In genomic region chr1:172533511-172534116, GRCh38 we compare ENCODE assay signal across 1 cellular context.
TF ChIP-seq lines count a peak whose summit lies in the region.

No MANE protein-coding gene starts in this region.

TF ChIP-seq in HEK293, 187 proteins besides CTCF, POLR2A, EP300 and RAD21 (continued from another document):
- TF ChIP-seq PRDM10 (tag by site-specific recombination; IDR thresholded peaks at IDR 0.05) (peak; percentile 42; the same call in 1 of the 2 replicates), ZNF560 (tag by site-specific recombination; IDR thresholded peaks at IDR 0.05; ENCODE audit: borderline replicate concordance) (no peak), KLF9 (tag by site-specific recombination; IDR thresholded peaks at IDR 0.05; ENCODE audit: low read depth) (peak; percentile 41; the same call in 1 of the 2 replicates), ZNF776 (tag by site-specific recombination; IDR thresholded peaks at IDR 0.05; ENCODE audit: borderline replicate concordance) (no peak), ZNF211 (tag by site-specific recombination; IDR thresholded peaks at IDR 0.05; ENCODE audit: low read depth) (no peak), AEBP2 (tag by site-specific recombination; IDR thresholded peaks at IDR 0.05; ENCODE audit: borderline replicate concordance) (no peak), ZNF23 (tag by site-specific recombination; IDR thresholded peaks at IDR 0.05; ENCODE audit: borderline replicate concordance) (no peak), HOXC10 (CRISPR knock-in tag; IDR thresholded peaks at IDR 0.05) (no peak), PRDM2 (tag by site-specific recombination; IDR thresholded peaks at IDR 0.05; ENCODE audit: borderline replicate concordance) (no peak), WT1 (tag by site-specific recombination; IDR thresholded peaks at IDR 0.05) (peak; percentile 69), ZNF654 (tag by site-specific recombination; IDR thresholded peaks at IDR 0.05; ENCODE audit: low read depth) (no peak), ZNF362 (tag by site-specific recombination; IDR thresholded peaks at IDR 0.05) (no peak), ZNF398 (tag by site-specific recombination; IDR thresholded peaks at IDR 0.05) (no peak), ZNF133 (tag by site-specific recombination; IDR thresholded peaks at IDR 0.05) (peak; percentile 98), ZNF391 (tag by site-specific recombination; IDR thresholded peaks at IDR 0.05; ENCODE audit: borderline replicate concordance, low read depth) (no peak), PRDM1 (tag by site-specific recombination; IDR thresholded peaks at IDR 0.05) (peak; percentile 76), SCRT2 (tag by site-specific recombination; IDR thresholded peaks at IDR 0.05) (no peak), ZNF155 (tag by site-specific recombination; IDR thresholded peaks at IDR 0.05) (no peak), ZNF302 (tag by site-specific recombination; IDR thresholded peaks at IDR 0.05; ENCODE audit: low read depth) (no peak), MYNN (tag by site-specific recombination; IDR thresholded peaks at IDR 0.05; ENCODE audit: borderline replicate concordance) (no peak), ZNF169 (tag by site-specific recombination; IDR thresholded peaks at IDR 0.05) (no peak), ZBTB48 (tag by site-specific recombination; IDR thresholded peaks at IDR 0.05) (peak; percentile 69; the same call in 1 of the 2 replicates), ZNF660 (tag by site-specific recombination; IDR thresholded peaks at IDR 0.05) (0 out of 2 replicates have a peak, but pooled peaks have one; percentile 10), GLI2 (tag by site-specific recombination; IDR thresholded peaks at IDR 0.05; ENCODE audit: borderline replicate concordance, low read depth) (no peak), ZNF768 (tag by site-specific recombination; IDR thresholded peaks at IDR 0.05) (no peak)
